9 cellular contexts compared by ENCODE assay signal in genomic region chr9:135173066-135173465, GRCh38.
"Had no signal": no experiment of that assay in that cellular context is flagged by ENCODE, and none has a peak within 500 bp of the region (broad histone marks: within the 10 kb centered on the region; RNA-seq: fewer than 3 reads in every experiment).

No MANE protein-coding gene starts in this region.

- H3K4me1 ChIP-seq: HAP-1 had no signal

- H3K9ac ChIP-seq: GM23248 had no signal

- ATAC-seq: GM23338, HCT116 had no signal

- H3K27ac ChIP-seq: GM23248 had no signal

- DNase-seq: GM23248, GOT3, H7, H9, HCEC 1CT, HFFc6 had no signal

- H3K4me2 ChIP-seq: GM23338 had no signal

- H3K36me3 ChIP-seq: HAP-1 had no signal

- H3K9me3 ChIP-seq: HAP-1 had no signal

- H3K4me3 ChIP-seq: GM23248, GM23338, HAP-1 had no signal

- H2AFZ ChIP-seq: GM23248, GM23338 had no signal
